25 cellular contexts compared by ENCODE assay signal in the genomic region with DNA sequence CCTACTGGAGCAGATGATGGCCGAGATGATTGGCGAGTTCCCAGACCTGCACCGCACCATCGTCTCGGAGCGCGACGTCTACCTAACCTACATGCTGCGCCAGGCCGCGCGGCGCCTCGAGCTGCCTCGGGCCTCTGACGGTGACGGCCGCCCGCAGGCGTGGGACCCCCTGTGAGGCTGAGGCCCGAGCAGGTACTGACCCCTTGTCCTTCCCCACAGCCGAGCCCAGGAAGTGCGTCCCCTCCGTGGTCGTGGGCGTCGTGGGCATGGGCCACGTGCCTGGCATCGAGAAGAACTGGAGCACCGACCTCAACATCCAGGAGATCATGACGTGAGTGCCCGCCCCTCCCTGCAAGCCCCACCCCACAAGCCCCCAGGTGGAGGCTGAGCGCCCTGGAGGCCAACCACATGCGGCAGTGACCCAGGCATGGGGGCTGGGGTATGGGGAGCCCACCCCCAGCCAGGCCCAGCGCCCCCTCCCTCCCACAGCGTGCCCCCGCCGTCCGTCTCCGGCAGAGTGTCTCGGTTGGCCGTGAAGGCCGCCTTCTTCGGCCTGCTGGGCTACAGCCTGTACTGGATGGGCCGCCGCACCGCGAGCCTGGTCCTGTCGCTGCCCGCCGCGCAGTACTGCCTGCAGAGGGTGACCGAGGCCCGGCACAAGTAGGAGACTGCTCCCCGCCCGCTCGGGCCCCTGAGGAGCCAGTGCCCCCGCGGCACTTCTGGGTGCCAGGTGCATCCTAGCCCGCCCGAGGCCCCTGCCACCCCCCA.
"Had no signal": no experiment of that assay in that cellular context is flagged by ENCODE, and none has a peak within 500 bp of the region (broad histone marks: within the 10 kb centered on the region; RNA-seq: fewer than 3 reads in every experiment).

No MANE protein-coding gene starts in this region.

- H2AFZ ChIP-seq: neural progenitor cell had no signal

- ATAC-seq: activated CD4-positive, CD25-positive, alpha-beta regulatory T cell treated with anti-CD3 and anti-CD28 coated beads, Interleukin-2, amount 50 U/mL, for 24 hours; activated T-cell treated with anti-CD3 and anti-CD28 coated beads, Interleukin-2, amount 50 U/mL, for 4 hours; heart left ventricle; left cardiac atrium; mucosa of descending colon; stimulated activated naive CD8-positive, alpha-beta T cell treated with anti-CD3 and anti-CD28 coated beads, Interleukin-15, Interleukin-2, amounts not matched to agents 100 U/mL and 50 U/mL, for 24 hours; upper lobe of right lung had no signal

- H3K27ac ChIP-seq: cardiac muscle cell, epithelial cell of prostate, heart left ventricle, neural progenitor cell, upper lobe of right lung, VCaP had no signal

- DNase-seq: activated CD4-positive, alpha-beta T cell treated with anti-CD3 and anti-CD28 coated beads, Interleukin-2, amount 50 U/mL, for 1 hour; activated CD8-positive, alpha-beta memory T cell treated with anti-CD3 and anti-CD28 coated beads, Interleukin-2, amount 50 U/mL, for 48 hours; activated effector memory CD4-positive, alpha-beta T cell treated with Interleukin-2 at 50 U/mL for 16 hours; activated naive CD4-positive, alpha-beta T cell treated with anti-CD3 and anti-CD28 coated beads for 36 hours; activated T-cell treated with anti-CD3 and anti-CD28 coated beads, Interleukin-2, amount 50 U/mL, for 4 hours; amygdala; cortex of kidney; endodermal cell; islet precursor cell; left cardiac atrium; mucosa of descending colon; naive B cell; retina; stimulated activated CD4-positive, alpha-beta T cell treated with anti-CD3 and anti-CD28 coated beads, Interleukin-4, amount 100 ng/mL, for 24 hours; stimulated activated naive CD8-positive, alpha-beta T cell treated with anti-CD3 and anti-CD28 coated beads, Interleukin-15, Interleukin-2, amounts not matched to agents 100 U/mL and 50 U/mL, for 24 hours; upper lobe of right lung had no signal

- H3K9me3 ChIP-seq: heart left ventricle, mucosa of descending colon, upper lobe of right lung had no signal

- H3K27ac Mint-ChIP-seq: activated naive CD4-positive, alpha-beta T cell treated with anti-CD3 and anti-CD28 coated beads for 36 hours; endodermal cell; memory B cell; neural progenitor cell; progenitor cell of endocrine pancreas; T-helper 2 cell treated with Interferon-gamma antibody and Interleukin-4, amounts not matched to agents 5 μg/mL and 100 μg/mL, for 36 hours had no signal

- H3K27me3 Mint-ChIP-seq: memory B cell, naive B cell, progenitor cell of endocrine pancreas had no signal

- H3K4me3 Mint-ChIP-seq: activated naive CD4-positive, alpha-beta T cell treated with anti-CD3 and anti-CD28 coated beads for 36 hours; activated T-cell treated with anti-CD3 and anti-CD28 coated beads, Interleukin-2, amount 50 U/mL, for 4 hours; endodermal cell; memory B cell; T-helper 2 cell treated with Interferon-gamma antibody and Interleukin-4, amounts not matched to agents 5 μg/mL and 100 μg/mL, for 36 hours had no signal

- H3K36me3 Mint-ChIP-seq: naive B cell had no signal

- H3K27me3 ChIP-seq: cardiac muscle cell, heart left ventricle, upper lobe of right lung had no signal

- H3K4me3 ChIP-seq: cardiac muscle cell, heart left ventricle, mucosa of descending colon, neural progenitor cell, upper lobe of right lung had no signal

- H3K9ac ChIP-seq: neural progenitor cell had no signal

- H3K4me2 ChIP-seq: neural progenitor cell had no signal
